In genomic region chr2:201806442-201806841, GRCh38 we compare ENCODE assay signal across 12 cellular contexts. TPM values are rescaled to one million over a fixed set of nuclear protein-coding genes. Genes with fewer than 3 reads are reported as not detected.
A peak's percentile ranks its signal among the peaks of the same experiment; 100 is the strongest.
DNase-seq lines count a peak whose midpoint lies in the region; FAIRE-seq and TF ChIP-seq lines count a peak whose summit lies in the region.
"Had no signal": no experiment of that assay in that cellular context is flagged by ENCODE, and none has a peak within 500 bp of the region (broad histone marks: within the 10 kb centered on the region; RNA-seq: fewer than 3 reads in every experiment).

Gene CDK15, plus strand, starts transcription at chr2:201806537. Its CDS starts 128 bp downstream, at chr2:201806665.

- H3K9me3 ChIP-seq in BLaER1, result no peaks in the 10 kb centered on the region
- no peaks in the 10 kb centered on the region for H3K9me3 ChIP-seq in SJCRH30 (replicated peaks)
- no peaks in the 10 kb centered on the region for H3K9me3 ChIP-seq in parathyroid adenoma (ENCODE audit: control insufficient read depth, low read length)
- H3K9me3 ChIP-seq: neutrophil had no signal

- no peaks in the 10 kb centered on the region for H3K79me2 ChIP-seq in parathyroid adenoma

- in situ Hi-C loops in GM13977 (cut with MboI; ENCODE audit: low pct_unique_long_range_greater_than_20kb, low sequenced_read_pairs, unreplicated experiment), result no loop called here

- no peaks in the 10 kb centered on the region for H4K20me1 ChIP-seq in BLaER1

- H3K4me2 ChIP-seq in BLaER1 (peak within 1 kb of the TSS; percentile 71), parathyroid adenoma (ENCODE audit: low read length) (peak within 1 kb of the TSS; percentile 2)
- H3K4me2 ChIP-seq: KMS-11 had no signal

- no peak for TF ChIP-seq CTCF in fibroblast of the aortic adventitia (IDR thresholded peaks at IDR 0.05; ENCODE audit: insufficient read depth, low read length)
- no peak for TF ChIP-seq CTCF in parathyroid adenoma (IDR thresholded peaks at IDR 0.05)
- no peak for TF ChIP-seq CTCF in GM13977 (IDR thresholded peaks at IDR 0.05; ENCODE audit: extremely low read depth, insufficient read depth, missing control alignments)
- TF ChIP-seq CTCF in D721Med (IDR thresholded peaks at IDR 0.05; ENCODE audit: insufficient read depth, missing control alignments), result no peak

- no peak for FAIRE-seq in D721Med (lab: Jason Lieb, UNC)

- H3K27me3 ChIP-seq in BLaER1 (no peaks in the 10 kb centered on the region), SJCRH30 (no peaks in the 10 kb centered on the region), parathyroid adenoma (ENCODE audit: control insufficient read depth, insufficient read depth, low read length) (no peaks in the 10 kb centered on the region)
- H3K27me3 ChIP-seq: neutrophil had no signal

- peak; percentile 71 to 79 for DNase-seq in SJCRH30
- DNase-seq in fibroblast of the aortic adventitia (ENCODE audit: low read depth), result peak; percentile 80
- DNase-seq in NCI-H2196 (lab: John Stamatoyannopoulos, UW; ENCODE audit: unreplicated experiment), result no peak
- no peak for DNase-seq in posterior vena cava (ENCODE audit: low spot score)
- no peak for DNase-seq in GM13977 (ENCODE audit: low spot score)
- no peak for DNase-seq in D721Med (ENCODE audit: insufficient read length, low spot score)
- DNase-seq: activated naive CD8-positive, alpha-beta T cell treated with anti-CD3 and anti-CD28 coated beads, Interleukin-2, amount 50 U/mL, for 24 hours; DND-41 had no signal

- no peak within 1 kb of the TSS for H3K4me3 ChIP-seq in BLaER1
- peak within 1 kb of the TSS; percentile 29 for H3K4me3 ChIP-seq in SJCRH30
- H3K4me3 ChIP-seq in fibroblast of the aortic adventitia (ENCODE audit: low read depth, low read length), result peak within 1 kb of the TSS; percentile 59
- H3K4me3 ChIP-seq in parathyroid adenoma (ENCODE audit: low read depth, low read length), result no peak within 1 kb of the TSS

- intact Hi-C loops in posterior vena cava (cut with DNase I), result loop anchor here in 1 of 2 donors (5.0 kb wide), 1 partner anchor 166 kb away; no protein-coding TSS in a partner anchor

- H3K36me3 ChIP-seq in BLaER1, result no peaks in the 10 kb centered on the region
- H3K36me3 ChIP-seq in SJCRH30, result no peaks in the 10 kb centered on the region
- H3K36me3 ChIP-seq in parathyroid adenoma (ENCODE audit: control insufficient read depth, insufficient read depth, low read length), result no peaks in the 10 kb centered on the region
- H3K36me3 ChIP-seq: neutrophil had no signal

- H3K27ac ChIP-seq in BLaER1 (no peak within 1 kb of the TSS), SJCRH30 (0 out of 2 replicates have a peak within 1 kb of the TSS, but pooled peaks have one; percentile 5), parathyroid adenoma (no peak within 1 kb of the TSS)
- H3K27ac ChIP-seq: KMS-11, neutrophil had no signal

- H3K4me1 ChIP-seq in BLaER1 (peaks cover 24% of the 10 kb centered on the region), SJCRH30 (peaks cover 13% of the 10 kb centered on the region), parathyroid adenoma (no peaks in the 10 kb centered on the region)

- H3K9ac ChIP-seq in BLaER1, result no peak within 1 kb of the TSS; the same call in 1 of the 2 replicates
- H3K9ac ChIP-seq in parathyroid adenoma, result no peak within 1 kb of the TSS
- H3K9ac ChIP-seq: KMS-11 had no signal

- peak within 1 kb of the TSS; percentile 68 for H2AFZ ChIP-seq in parathyroid adenoma

RNA-seq across cellular contexts. Expression of gene CDK15, which starts in this region (rescaled TPM):
- 0.20 and 0.47 TPM in 2 replicates for total RNA-seq in SJCRH30 (2014; rRNA removed; shearing (Covaris generic))
- total RNA-seq in fibroblast of the aortic adventitia (ENCODE audit: low replicate concordance), result 4.5 and 7.0 TPM in 2 replicates
- 1 to 10 TPM; 1.4 to 1.5 TPM for total RNA-seq in posterior vena cava

Comparison
In these comparisons a context has a peak if more than half of its experiments do, and no peak if none do; other contexts are left out.
1. Peak in DNase-seq, H3K4me3 ChIP-seq and H3K27ac ChIP-seq in SJCRH30; RNA of the gene not detected or under 1 TPM.